ENCODE assay signal across 1 cellular context in the genomic region with DNA sequence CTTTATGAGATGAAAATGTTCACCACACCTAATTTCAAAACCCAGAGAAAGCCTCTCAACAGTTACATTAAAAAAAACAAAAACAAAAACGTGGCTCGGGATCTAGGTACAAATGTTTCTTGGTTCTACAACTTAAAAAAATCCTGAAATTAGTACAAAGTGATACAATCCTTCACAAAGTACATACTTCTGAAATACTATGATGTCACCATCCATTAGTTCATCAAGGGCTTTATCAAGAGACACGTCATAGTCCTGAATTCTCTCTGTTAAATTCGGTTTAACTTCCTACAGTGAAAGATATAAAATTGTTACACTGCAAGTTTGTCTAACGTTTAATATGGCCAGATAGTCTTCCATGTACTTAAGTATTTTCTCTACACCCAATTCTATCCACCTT.
TF ChIP-seq lines count a peak whose summit lies in the region.

No MANE protein-coding gene starts in this region.

TF ChIP-seq in GM12878, 131 proteins besides CTCF, POLR2A, EP300 and RAD21:
- no peak for TF ChIP-seq TAF1 (IDR thresholded peaks at IDR 0.05; ENCODE audit: borderline replicate concordance, low read depth, low read length)
- no peak for TF ChIP-seq FOXK2 (IDR thresholded peaks at IDR 0.05)
- TF ChIP-seq MTA3 (IDR thresholded peaks at IDR 0.05; ENCODE audit: borderline replicate concordance, low read length) = no peak
- TF ChIP-seq SPI1 (IDR thresholded peaks at IDR 0.05; ENCODE audit: borderline replicate concordance, insufficient read depth, low read depth, low read length) = no peak
